In genomic region chr20:62241501-62241900, GRCh38 we compare ENCODE assay signal across 18 cellular contexts. TPM values are rescaled to one million over a fixed set of nuclear protein-coding genes. Genes with fewer than 3 reads are reported as not detected.
DNase-seq lines count a peak whose midpoint lies in the region; ATAC-seq and TF ChIP-seq lines count a peak whose summit lies in the region.
"Had no signal": no experiment of that assay in that cellular context is flagged by ENCODE, and none has a peak within 500 bp of the region (broad histone marks: within the 10 kb centered on the region; RNA-seq: fewer than 3 reads in every experiment).

No MANE protein-coding gene starts in this region.

- no peaks in the 10 kb centered on the region for H3K9me3 Mint-ChIP-seq in activated T-helper 17 cell treated with anti-CD3 and anti-CD28 coated beads, Interleukin-2, amount 50 U/mL, for 72 hours
- H3K9me3 Mint-ChIP-seq in HFFc6, result no peaks in the 10 kb centered on the region
- H3K9me3 Mint-ChIP-seq: activated naive CD4-positive, alpha-beta T cell treated with anti-CD3 and anti-CD28 coated beads for 36 hours had no signal

- H3K9me3 ChIP-seq in left ventricle myocardium inferior (replicated peaks), result no peaks in the 10 kb centered on the region
- no peaks in the 10 kb centered on the region for H3K9me3 ChIP-seq in mucosa of descending colon

- intact Hi-C loops in left ventricle myocardium inferior (cut with micrococcal nuclease) (no loop called here), Right ventricle myocardium superior (cut with DNase I) (no loop called here), mucosa of descending colon (cut with DNase I, micrococcal nuclease) (no loop called here)

- no peak for ATAC-seq in Right ventricle myocardium superior (ENCODE audit: poor library complexity)
- ATAC-seq in activated T-helper 17 cell treated with anti-CD3 and anti-CD28 coated beads, Interleukin-2, amount 50 U/mL, for 72 hours (replicated peaks), result no peak
- ATAC-seq in mucosa of descending colon, result peak; percentile 60

- no peaks in the 10 kb centered on the region for H3K36me3 Mint-ChIP-seq in activated T-helper 17 cell treated with anti-CD3 and anti-CD28 coated beads, Interleukin-2, amount 50 U/mL, for 72 hours (ENCODE audit: low read depth)
- H3K36me3 Mint-ChIP-seq in HFFc6 (ENCODE audit: low read depth), result peaks cover 5% of the 10 kb centered on the region; the same call in 1 of the 2 replicates

- no peaks in the 10 kb centered on the region for H3K27me3 Mint-ChIP-seq in activated T-helper 17 cell treated with anti-CD3 and anti-CD28 coated beads, Interleukin-2, amount 50 U/mL, for 72 hours
- H3K27me3 Mint-ChIP-seq in HFFc6 (ENCODE audit: insufficient read depth), result peaks cover 2% of the 10 kb centered on the region

- H3K36me3 ChIP-seq in left ventricle myocardium inferior, result no peaks in the 10 kb centered on the region
- H3K36me3 ChIP-seq in mucosa of descending colon (ENCODE audit: low read depth), result no peaks in the 10 kb centered on the region

- DNase-seq in left ventricle myocardium inferior (no peak), Right ventricle myocardium superior (no peak), mucosa of descending colon (peak; percentile 76 to 81 (median 78)), ureter (ENCODE audit: low spot score) (peak; percentile 70), NCI-H1694 (lab: John Stamatoyannopoulos, UW) (no peak), HFFc6 (no peak), NCI-H1417 treated with DMSO at 0.1 percent for 48 hours (lab: John Stamatoyannopoulos, UW) (no peak)
- DNase-seq: activated CD4-positive, alpha-beta T cell treated with anti-CD3 and anti-CD28 coated beads, Interleukin-2, amount 50 U/mL, for 48 hours; activated naive CD4-positive, alpha-beta T cell treated with anti-CD3 and anti-CD28 coated beads for 36 hours; caudate nucleus; DMS 273 treated with DMSO at 0.1 percent for 48 hours; kidney; NCI-H187 treated with DMSO at 0.1 percent for 48 hours; NCI-H774; RPMI8226; T-helper 9 cell had no signal

- H3K4me1 ChIP-seq in left ventricle myocardium inferior, result peaks cover 94% of the 10 kb centered on the region
- peaks cover 39% of the 10 kb centered on the region for H3K4me1 ChIP-seq in mucosa of descending colon (ENCODE audit: low read depth)

- H3K4me3 ChIP-seq in left ventricle myocardium inferior (no peak overlapping the region), mucosa of descending colon (no peak overlapping the region)

- H3K27ac Mint-ChIP-seq in activated T-helper 17 cell treated with anti-CD3 and anti-CD28 coated beads, Interleukin-2, amount 50 U/mL, for 72 hours, result peak overlapping the region; percentile 59
- no peak overlapping the region for H3K27ac Mint-ChIP-seq in HFFc6
- H3K27ac Mint-ChIP-seq: activated naive CD4-positive, alpha-beta T cell treated with anti-CD3 and anti-CD28 coated beads for 36 hours had no signal

- H3K27me3 ChIP-seq in left ventricle myocardium inferior (ENCODE audit: low read depth), result no peaks in the 10 kb centered on the region

- TF ChIP-seq CTCF in left ventricle myocardium inferior (IDR thresholded peaks at IDR 0.05; ENCODE audit: borderline replicate concordance) (no peak), mucosa of descending colon (IDR thresholded peaks at IDR 0.05) (no peak), HFFc6 (IDR thresholded peaks at IDR 0.05) (no peak)

- H3K27ac ChIP-seq in left ventricle myocardium inferior (replicated peaks), result peak overlapping the region; percentile 70

- peaks cover 11% of the 10 kb centered on the region for H3K4me1 Mint-ChIP-seq in activated T-helper 17 cell treated with anti-CD3 and anti-CD28 coated beads, Interleukin-2, amount 50 U/mL, for 72 hours
- H3K4me1 Mint-ChIP-seq in HFFc6 (ENCODE audit: low read depth), result peaks cover 12% of the 10 kb centered on the region

- H3K4me3 Mint-ChIP-seq in activated T-helper 17 cell treated with anti-CD3 and anti-CD28 coated beads, Interleukin-2, amount 50 U/mL, for 72 hours, result no peak overlapping the region
- H3K4me3 Mint-ChIP-seq in HFFc6, result no peak overlapping the region
- H3K4me3 Mint-ChIP-seq: activated naive CD4-positive, alpha-beta T cell treated with anti-CD3 and anti-CD28 coated beads for 36 hours had no signal

RNA-seq across cellular contexts. Expression of gene OSBPL2, which starts 3.2 kb away (rescaled TPM):
- total RNA-seq in left ventricle myocardium inferior (55.3 TPM), Right ventricle myocardium superior (52.3 TPM), mucosa of descending colon (100 to 1,000 TPM in 1 of 3 donors, 10 to 100 TPM in 2; 87.0 to 111 (median 91.6) TPM), ureter (130 TPM)
- 10 to 100 TPM; 25.6 to 34.7 TPM for total RNA-seq in activated T-helper 17 cell treated with anti-CD3 and anti-CD28 coated beads, Interleukin-2, amount 50 U/mL, for 72 hours
- total RNA-seq in HFFc6 (2021; fragmentation: NEBNext Ultra II Directional; extraction: Animal tissue kit (Norgen Biotek cat#: 25700)), result 10 to 100 TPM; 32.2 to 37.6 (median 33.5) TPM

RNA-seq across cellular contexts. Expression of gene HRH3, which starts 21.4 kb away (rescaled TPM):
- total RNA-seq in left ventricle myocardium inferior (not detected), Right ventricle myocardium superior (not detected), mucosa of descending colon (under 1 TPM in 1 of 3 donors, not detected in 2; 0.09 TPM), ureter (4.2 TPM)
- total RNA-seq in activated T-helper 17 cell treated with anti-CD3 and anti-CD28 coated beads, Interleukin-2, amount 50 U/mL, for 72 hours, result not detected
- not detected for total RNA-seq in HFFc6 (2021; fragmentation: NEBNext Ultra II Directional; extraction: Animal tissue kit (Norgen Biotek cat#: 25700))
- total RNA-seq: activated naive CD4-positive, alpha-beta T cell treated with anti-CD3 and anti-CD28 coated beads for 36 hours; glomerular endothelial cell; kidney had no signal

RNA-seq across cellular contexts. Expression of gene MTG2, which starts 58.7 kb away (rescaled TPM):
- total RNA-seq in left ventricle myocardium inferior (25.9 TPM), Right ventricle myocardium superior (20.8 TPM), mucosa of descending colon (10 to 100 TPM; 28.8 to 34.9 (median 32.6) TPM), ureter (35.5 TPM)
- total RNA-seq in activated T-helper 17 cell treated with anti-CD3 and anti-CD28 coated beads, Interleukin-2, amount 50 U/mL, for 72 hours, result 10 to 100 TPM; 19.7 to 40.2 TPM
- total RNA-seq in HFFc6 (2021; fragmentation: NEBNext Ultra II Directional; extraction: Animal tissue kit (Norgen Biotek cat#: 25700)), result 10 to 100 TPM; 27.9 to 33.8 (median 30.2) TPM

Comparison
In these comparisons a context has a peak if more than half of its experiments do, and no peak if none do; other contexts are left out.
1. DNase-seq: peak in mucosa of descending colon (3 of 3) and ureter (single experiment); none in left ventricle myocardium inferior (single experiment), Right ventricle myocardium superior (single experiment), NCI-H1694 (single experiment), HFFc6 (single experiment) and NCI-H1417 treated with DMSO at 0.1 percent for 48 hours (single experiment).